Comparison of ENCODE assay signal across 1 cellular context in the genomic region with DNA sequence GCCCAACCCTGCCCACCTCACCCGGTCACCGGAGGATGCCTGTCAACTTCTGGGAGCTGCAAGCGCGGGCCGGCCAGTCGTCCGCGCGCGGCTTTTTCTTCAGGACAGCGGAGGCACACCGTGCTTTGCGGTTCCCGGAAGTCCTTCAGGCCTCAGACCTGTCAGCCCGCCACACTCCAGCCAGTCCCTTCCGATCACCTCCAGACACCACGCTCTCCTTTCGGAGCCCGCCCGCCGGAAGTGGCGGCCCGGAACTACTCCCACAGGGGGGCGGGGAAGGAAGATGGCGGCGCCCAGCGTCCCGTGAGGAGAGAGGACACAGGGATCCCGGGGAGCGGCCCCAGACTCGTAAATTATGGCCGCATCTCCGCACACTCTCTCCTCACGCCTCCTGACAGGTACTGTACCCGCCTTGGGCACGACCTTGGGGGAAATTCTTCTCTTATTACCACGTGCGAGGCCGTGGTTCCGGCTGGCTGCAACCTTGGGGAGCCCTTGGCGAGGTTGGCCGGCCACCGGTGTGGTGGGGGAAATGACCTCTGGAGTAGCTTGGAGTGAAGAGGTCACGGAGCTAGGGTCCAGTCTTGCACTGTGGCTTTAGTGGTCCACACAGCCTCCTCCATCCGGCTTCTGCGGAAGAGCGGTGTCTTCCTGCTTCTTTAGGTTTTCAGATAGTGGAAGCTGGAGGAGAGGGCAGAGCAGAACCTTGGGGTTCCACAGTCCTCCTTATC.
TF ChIP-seq lines count a peak whose summit lies in the region.

A gene (plus strand): TSS at position 254 of the 731 bp plus-strand sequence. CDS start 102 bp downstream, at position 356.

TF ChIP-seq in HepG2, 621 proteins besides CTCF, POLR2A, EP300 and RAD21 (continued from another document and continues in another):
- TF ChIP-seq, protein P1, sequence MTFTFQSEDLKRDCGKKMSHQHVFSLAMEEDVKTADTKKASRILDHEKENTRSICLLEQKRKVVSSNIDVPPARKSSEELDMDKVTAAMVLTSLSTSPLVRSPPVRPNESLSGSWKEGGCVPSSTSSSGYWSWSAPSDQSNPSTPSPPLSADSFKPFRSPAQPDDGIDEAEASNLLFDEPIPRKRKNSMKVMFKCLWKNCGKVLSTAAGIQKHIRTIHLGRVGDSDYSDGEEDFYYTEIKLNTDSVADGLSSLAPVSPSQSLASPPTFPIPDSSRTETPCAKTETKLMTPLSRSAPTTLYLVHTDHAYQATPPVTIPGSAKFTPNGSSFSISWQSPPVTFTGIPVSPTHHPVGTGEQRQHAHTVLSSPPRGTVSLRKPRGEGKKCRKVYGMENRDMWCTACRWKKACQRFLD (CRISPR knock-in tag; IDR thresholded peaks at IDR 0.05; ENCODE audit: borderline replicate concordance), result no peak
- TF ChIP-seq ZNF777 (CRISPR knock-in tag; IDR thresholded peaks at IDR 0.05) (no peak), ZNF234 (CRISPR knock-in tag; conservative IDR thresholded peaks at IDR 0.05) (no peak; the same call in 1 of the 2 replicates), PHF20 (CRISPR knock-in tag; IDR thresholded peaks at IDR 0.05) (peak; percentile 94), SSRP1 (CRISPR knock-in tag; IDR thresholded peaks at IDR 0.05) (no peak), ZNF776 (CRISPR knock-in tag; IDR thresholded peaks at IDR 0.05) (no peak), TP53 (CRISPR knock-in tag; conservative IDR thresholded peaks at IDR 0.05) (no peak), MTA3 (CRISPR knock-in tag; IDR thresholded peaks at IDR 0.05) (no peak), CEBPG (CRISPR knock-in tag; IDR thresholded peaks at IDR 0.05) (no peak), ETV5 (CRISPR knock-in tag; IDR thresholded peaks at IDR 0.05; ENCODE audit: borderline replicate concordance) (peak; percentile 92), SKI (IDR thresholded peaks at IDR 0.05; ENCODE audit: partially characterized antibody) (peak; percentile 72), ZNF256 (CRISPR knock-in tag; conservative IDR thresholded peaks at IDR 0.05) (no peak), MIXL1 (CRISPR knock-in tag; IDR thresholded peaks at IDR 0.05) (peak; percentile 53; the same call in 1 of the 2 replicates), REPIN1 (CRISPR knock-in tag; IDR thresholded peaks at IDR 0.05; ENCODE audit: borderline replicate concordance, low read depth) (peak; percentile 86; the same call in 1 of the 2 replicates), ARNT2 (CRISPR knock-in tag; IDR thresholded peaks at IDR 0.05; ENCODE audit: low read depth) (peak; percentile 71; the same call in 1 of the 2 replicates), ZNF350 (CRISPR knock-in tag; IDR thresholded peaks at IDR 0.05; ENCODE audit: borderline replicate concordance, low read depth) (peak; percentile 81; the same call in 1 of the 2 replicates), STAG1 (CRISPR knock-in tag; IDR thresholded peaks at IDR 0.05) (no peak; the same call in 1 of the 2 replicates), HHEX (CRISPR knock-in tag; IDR thresholded peaks at IDR 0.05) (no peak), ZNF547 (CRISPR knock-in tag; IDR thresholded peaks at IDR 0.05) (peak; percentile 79), ZNF644 (CRISPR knock-in tag; IDR thresholded peaks at IDR 0.05; ENCODE audit: low read depth) (no peak), RELA (CRISPR knock-in tag; IDR thresholded peaks at IDR 0.05) (no peak), MYNN (CRISPR knock-in tag; IDR thresholded peaks at IDR 0.05; ENCODE audit: low read depth) (0 out of 2 replicates have a peak, but pooled peaks have one; percentile 81), SIN3A (IDR thresholded peaks at IDR 0.05; ENCODE audit: borderline replicate concordance, low read depth, low read length) (peak; percentile 82; the same call in 1 of the 2 replicates), SPEN (CRISPR knock-in tag; IDR thresholded peaks at IDR 0.05; ENCODE audit: low read depth) (peak; percentile 94), ZNF768 (CRISPR knock-in tag; IDR thresholded peaks at IDR 0.05) (peak; percentile 59), ZFYVE20 (CRISPR knock-in tag; IDR thresholded peaks at IDR 0.05; ENCODE audit: borderline replicate concordance, low read depth) (no peak), ZSCAN30 (CRISPR knock-in tag; IDR thresholded peaks at IDR 0.05) (no peak), HCFC1 (IDR thresholded peaks at IDR 0.05; ENCODE audit: low read depth, low read length) (peak; percentile 61), ZNF839 (CRISPR knock-in tag; IDR thresholded peaks at IDR 0.05; ENCODE audit: borderline replicate concordance) (no peak), NFE2L1 (CRISPR knock-in tag; IDR thresholded peaks at IDR 0.05; ENCODE audit: borderline replicate concordance) (no peak)
- TF ChIP-seq, protein P2, sequence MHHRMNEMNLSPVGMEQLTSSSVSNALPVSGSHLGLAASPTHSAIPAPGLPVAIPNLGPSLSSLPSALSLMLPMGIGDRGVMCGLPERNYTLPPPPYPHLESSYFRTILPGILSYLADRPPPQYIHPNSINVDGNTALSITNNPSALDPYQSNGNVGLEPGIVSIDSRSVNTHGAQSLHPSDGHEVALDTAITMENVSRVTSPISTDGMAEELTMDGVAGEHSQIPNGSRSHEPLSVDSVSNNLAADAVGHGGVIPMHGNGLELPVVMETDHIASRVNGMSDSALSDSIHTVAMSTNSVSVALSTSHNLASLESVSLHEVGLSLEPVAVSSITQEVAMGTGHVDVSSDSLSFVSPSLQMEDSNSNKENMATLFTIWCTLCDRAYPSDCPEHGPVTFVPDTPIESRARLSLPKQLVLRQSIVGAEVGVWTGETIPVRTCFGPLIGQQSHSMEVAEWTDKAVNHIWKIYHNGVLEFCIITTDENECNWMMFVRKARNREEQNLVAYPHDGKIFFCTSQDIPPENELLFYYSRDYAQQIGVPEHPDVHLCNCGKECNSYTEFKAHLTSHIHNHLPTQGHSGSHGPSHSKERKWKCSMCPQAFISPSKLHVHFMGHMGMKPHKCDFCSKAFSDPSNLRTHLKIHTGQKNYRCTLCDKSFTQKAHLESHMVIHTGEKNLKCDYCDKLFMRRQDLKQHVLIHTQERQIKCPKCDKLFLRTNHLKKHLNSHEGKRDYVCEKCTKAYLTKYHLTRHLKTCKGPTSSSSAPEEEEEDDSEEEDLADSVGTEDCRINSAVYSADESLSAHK (CRISPR knock-in tag; IDR thresholded peaks at IDR 0.05; ENCODE audit: borderline replicate concordance), result no peak
- TF ChIP-seq, protein P3, sequence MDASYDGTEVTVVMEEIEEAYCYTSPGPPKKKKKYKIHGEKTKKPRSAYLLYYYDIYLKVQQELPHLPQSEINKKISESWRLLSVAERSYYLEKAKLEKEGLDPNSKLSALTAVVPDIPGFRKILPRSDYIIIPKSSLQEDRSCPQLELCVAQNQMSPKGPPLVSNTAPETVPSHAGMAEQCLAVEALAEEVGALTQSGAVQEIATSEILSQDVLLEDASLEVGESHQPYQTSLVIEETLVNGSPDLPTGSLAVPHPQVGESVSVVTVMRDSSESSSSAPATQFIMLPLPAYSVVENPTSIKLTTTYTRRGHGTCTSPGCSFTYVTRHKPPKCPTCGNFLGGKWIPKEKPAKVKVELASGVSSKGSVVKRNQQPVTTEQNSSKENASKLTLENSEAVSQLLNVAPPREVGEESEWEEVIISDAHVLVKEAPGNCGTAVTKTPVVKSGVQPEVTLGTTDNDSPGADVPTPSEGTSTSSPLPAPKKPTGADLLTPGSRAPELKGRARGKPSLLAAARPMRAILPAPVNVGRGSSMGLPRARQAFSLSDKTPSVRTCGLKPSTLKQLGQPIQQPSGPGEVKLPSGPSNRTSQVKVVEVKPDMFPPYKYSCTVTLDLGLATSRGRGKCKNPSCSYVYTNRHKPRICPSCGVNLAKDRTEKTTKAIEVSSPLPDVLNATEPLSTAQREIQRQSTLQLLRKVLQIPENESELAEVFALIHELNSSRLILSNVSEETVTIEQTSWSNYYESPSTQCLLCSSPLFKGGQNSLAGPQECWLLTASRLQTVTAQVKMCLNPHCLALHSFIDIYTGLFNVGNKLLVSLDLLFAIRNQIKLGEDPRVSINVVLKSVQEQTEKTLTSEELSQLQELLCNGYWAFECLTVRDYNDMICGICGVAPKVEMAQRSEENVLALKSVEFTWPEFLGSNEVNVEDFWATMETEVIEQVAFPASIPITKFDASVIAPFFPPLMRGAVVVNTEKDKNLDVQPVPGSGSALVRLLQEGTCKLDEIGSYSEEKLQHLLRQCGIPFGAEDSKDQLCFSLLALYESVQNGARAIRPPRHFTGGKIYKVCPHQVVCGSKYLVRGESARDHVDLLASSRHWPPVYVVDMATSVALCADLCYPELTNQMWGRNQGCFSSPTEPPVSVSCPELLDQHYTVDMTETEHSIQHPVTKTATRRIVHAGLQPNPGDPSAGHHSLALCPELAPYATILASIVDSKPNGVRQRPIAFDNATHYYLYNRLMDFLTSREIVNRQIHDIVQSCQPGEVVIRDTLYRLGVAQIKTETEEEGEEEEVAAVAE (CRISPR knock-in tag; IDR thresholded peaks at IDR 0.05; ENCODE audit: borderline replicate concordance), result peak; percentile 86
- TF ChIP-seq, protein P4, sequence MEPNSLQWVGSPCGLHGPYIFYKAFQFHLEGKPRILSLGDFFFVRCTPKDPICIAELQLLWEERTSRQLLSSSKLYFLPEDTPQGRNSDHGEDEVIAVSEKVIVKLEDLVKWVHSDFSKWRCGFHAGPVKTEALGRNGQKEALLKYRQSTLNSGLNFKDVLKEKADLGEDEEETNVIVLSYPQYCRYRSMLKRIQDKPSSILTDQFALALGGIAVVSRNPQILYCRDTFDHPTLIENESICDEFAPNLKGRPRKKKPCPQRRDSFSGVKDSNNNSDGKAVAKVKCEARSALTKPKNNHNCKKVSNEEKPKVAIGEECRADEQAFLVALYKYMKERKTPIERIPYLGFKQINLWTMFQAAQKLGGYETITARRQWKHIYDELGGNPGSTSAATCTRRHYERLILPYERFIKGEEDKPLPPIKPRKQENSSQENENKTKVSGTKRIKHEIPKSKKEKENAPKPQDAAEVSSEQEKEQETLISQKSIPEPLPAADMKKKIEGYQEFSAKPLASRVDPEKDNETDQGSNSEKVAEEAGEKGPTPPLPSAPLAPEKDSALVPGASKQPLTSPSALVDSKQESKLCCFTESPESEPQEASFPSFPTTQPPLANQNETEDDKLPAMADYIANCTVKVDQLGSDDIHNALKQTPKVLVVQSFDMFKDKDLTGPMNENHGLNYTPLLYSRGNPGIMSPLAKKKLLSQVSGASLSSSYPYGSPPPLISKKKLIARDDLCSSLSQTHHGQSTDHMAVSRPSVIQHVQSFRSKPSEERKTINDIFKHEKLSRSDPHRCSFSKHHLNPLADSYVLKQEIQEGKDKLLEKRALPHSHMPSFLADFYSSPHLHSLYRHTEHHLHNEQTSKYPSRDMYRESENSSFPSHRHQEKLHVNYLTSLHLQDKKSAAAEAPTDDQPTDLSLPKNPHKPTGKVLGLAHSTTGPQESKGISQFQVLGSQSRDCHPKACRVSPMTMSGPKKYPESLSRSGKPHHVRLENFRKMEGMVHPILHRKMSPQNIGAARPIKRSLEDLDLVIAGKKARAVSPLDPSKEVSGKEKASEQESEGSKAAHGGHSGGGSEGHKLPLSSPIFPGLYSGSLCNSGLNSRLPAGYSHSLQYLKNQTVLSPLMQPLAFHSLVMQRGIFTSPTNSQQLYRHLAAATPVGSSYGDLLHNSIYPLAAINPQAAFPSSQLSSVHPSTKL (CRISPR knock-in tag; IDR thresholded peaks at IDR 0.05), result peak; percentile 50
- TF ChIP-seq, protein P5, sequence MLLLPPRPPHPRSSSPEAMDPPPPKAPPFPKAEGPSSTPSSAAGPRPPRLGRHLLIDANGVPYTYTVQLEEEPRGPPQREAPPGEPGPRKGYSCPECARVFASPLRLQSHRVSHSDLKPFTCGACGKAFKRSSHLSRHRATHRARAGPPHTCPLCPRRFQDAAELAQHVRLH (CRISPR knock-in tag; IDR thresholded peaks at IDR 0.05; ENCODE audit: borderline replicate concordance, low read depth), result 0 out of 2 replicates have a peak, but pooled peaks have one; percentile 24
- TF ChIP-seq, protein P6, sequence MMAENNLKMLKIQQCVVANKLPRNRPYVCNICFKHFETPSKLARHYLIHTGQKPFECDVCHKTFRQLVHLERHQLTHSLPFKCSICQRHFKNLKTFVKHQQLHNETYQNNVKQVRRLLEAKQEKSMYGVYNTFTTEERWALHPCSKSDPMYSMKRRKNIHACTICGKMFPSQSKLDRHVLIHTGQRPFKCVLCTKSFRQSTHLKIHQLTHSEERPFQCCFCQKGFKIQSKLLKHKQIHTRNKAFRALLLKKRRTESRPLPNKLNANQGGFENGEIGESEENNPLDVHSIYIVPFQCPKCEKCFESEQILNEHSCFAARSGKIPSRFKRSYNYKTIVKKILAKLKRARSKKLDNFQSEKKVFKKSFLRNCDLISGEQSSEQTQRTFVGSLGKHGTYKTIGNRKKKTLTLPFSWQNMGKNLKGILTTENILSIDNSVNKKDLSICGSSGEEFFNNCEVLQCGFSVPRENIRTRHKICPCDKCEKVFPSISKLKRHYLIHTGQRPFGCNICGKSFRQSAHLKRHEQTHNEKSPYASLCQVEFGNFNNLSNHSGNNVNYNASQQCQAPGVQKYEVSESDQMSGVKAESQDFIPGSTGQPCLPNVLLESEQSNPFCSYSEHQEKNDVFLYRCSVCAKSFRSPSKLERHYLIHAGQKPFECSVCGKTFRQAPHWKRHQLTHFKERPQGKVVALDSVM (CRISPR knock-in tag; IDR thresholded peaks at IDR 0.05), result peak; percentile 95
- TF ChIP-seq, protein P7, sequence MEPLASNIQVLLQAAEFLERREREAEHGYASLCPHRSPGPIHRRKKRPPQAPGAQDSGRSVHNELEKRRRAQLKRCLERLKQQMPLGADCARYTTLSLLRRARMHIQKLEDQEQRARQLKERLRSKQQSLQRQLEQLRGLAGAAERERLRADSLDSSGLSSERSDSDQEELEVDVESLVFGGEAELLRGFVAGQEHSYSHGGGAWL (CRISPR knock-in tag; IDR thresholded peaks at IDR 0.05), result peak; percentile 94
- TF ChIP-seq, protein P8, sequence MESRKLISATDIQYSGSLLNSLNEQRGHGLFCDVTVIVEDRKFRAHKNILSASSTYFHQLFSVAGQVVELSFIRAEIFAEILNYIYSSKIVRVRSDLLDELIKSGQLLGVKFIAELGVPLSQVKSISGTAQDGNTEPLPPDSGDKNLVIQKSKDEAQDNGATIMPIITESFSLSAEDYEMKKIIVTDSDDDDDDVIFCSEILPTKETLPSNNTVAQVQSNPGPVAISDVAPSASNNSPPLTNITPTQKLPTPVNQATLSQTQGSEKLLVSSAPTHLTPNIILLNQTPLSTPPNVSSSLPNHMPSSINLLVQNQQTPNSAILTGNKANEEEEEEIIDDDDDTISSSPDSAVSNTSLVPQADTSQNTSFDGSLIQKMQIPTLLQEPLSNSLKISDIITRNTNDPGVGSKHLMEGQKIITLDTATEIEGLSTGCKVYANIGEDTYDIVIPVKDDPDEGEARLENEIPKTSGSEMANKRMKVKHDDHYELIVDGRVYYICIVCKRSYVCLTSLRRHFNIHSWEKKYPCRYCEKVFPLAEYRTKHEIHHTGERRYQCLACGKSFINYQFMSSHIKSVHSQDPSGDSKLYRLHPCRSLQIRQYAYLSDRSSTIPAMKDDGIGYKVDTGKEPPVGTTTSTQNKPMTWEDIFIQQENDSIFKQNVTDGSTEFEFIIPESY (CRISPR knock-in tag; IDR thresholded peaks at IDR 0.05), result no peak
- TF ChIP-seq, protein P9, sequence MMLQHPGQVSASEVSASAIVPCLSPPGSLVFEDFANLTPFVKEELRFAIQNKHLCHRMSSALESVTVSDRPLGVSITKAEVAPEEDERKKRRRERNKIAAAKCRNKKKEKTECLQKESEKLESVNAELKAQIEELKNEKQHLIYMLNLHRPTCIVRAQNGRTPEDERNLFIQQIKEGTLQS (CRISPR knock-in tag; IDR thresholded peaks at IDR 0.05), result 0 out of 2 replicates have a peak, but pooled peaks have one; percentile 6
- TF ChIP-seq, protein P10, sequence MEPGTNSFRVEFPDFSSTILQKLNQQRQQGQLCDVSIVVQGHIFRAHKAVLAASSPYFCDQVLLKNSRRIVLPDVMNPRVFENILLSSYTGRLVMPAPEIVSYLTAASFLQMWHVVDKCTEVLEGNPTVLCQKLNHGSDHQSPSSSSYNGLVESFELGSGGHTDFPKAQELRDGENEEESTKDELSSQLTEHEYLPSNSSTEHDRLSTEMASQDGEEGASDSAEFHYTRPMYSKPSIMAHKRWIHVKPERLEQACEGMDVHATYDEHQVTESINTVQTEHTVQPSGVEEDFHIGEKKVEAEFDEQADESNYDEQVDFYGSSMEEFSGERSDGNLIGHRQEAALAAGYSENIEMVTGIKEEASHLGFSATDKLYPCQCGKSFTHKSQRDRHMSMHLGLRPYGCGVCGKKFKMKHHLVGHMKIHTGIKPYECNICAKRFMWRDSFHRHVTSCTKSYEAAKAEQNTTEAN (CRISPR knock-in tag; conservative IDR thresholded peaks at IDR 0.05), result no peak; the same call in 1 of the 2 replicates
